ENCODE assay signal across 2 cellular contexts in genomic region chr5:657570-657969, GRCh38.
TF ChIP-seq lines count a peak whose summit lies in the region.

No MANE protein-coding gene starts in this region.

TF ChIP-seq in K562, 482 proteins besides CTCF, POLR2A, EP300 and RAD21 (continues in another document):
- TF ChIP-seq LCOR (CRISPR knock-in tag; IDR thresholded peaks at IDR 0.05) (peak; percentile 50; the same call in 1 of the 2 replicates), RBFOX2 (IDR thresholded peaks at IDR 0.05; ENCODE audit: low read depth, low read length) (no peak), FOXK2 (conservative IDR thresholded peaks at IDR 0.05 in 1 of 2, IDR thresholded peaks at IDR 0.05 in 1 of 2; ENCODE audit: low read depth in 2 of 2) (peak in 1 of 2 experiments; percentile 46; a peak in 1 of 4 replicates), ZNF707 (CRISPR knock-in tag; conservative IDR thresholded peaks at IDR 0.05) (no peak), ZBTB11 (CRISPR knock-in tag; IDR thresholded peaks at IDR 0.05) (peak in 1 of 3 experiments; percentile 70; a peak in 1 of 6 replicates), VEZF1 (CRISPR knock-in tag; IDR thresholded peaks at IDR 0.05) (peak; percentile 37; the same call in 1 of the 2 replicates), JUN (IDR thresholded peaks at IDR 0.05; ENCODE audit: borderline replicate concordance, low read depth, low read length) (peak; percentile 91), JUN (CRISPR knock-in tag; IDR thresholded peaks at IDR 0.05; ENCODE audit: borderline replicate concordance) (peak; percentile 37; the same call in 1 of the 2 replicates), CREB1 (IDR thresholded peaks at IDR 0.05) (peak; percentile 81), CREB1 (CRISPR knock-in tag; IDR thresholded peaks at IDR 0.05) (peak; percentile 75; the same call in 1 of the 2 replicates), ZNF324 (CRISPR knock-in tag; IDR thresholded peaks at IDR 0.05) (no peak), MAX (CRISPR knock-in tag; IDR thresholded peaks at IDR 0.05) (peak; percentile 74), SMARCA4 (IDR thresholded peaks at IDR 0.05) (peak; percentile 96), ZNF57 (CRISPR knock-in tag; IDR thresholded peaks at IDR 0.05) (no peak), ZNF263 (CRISPR knock-in tag; IDR thresholded peaks at IDR 0.05; ENCODE audit: borderline replicate concordance) (no peak), MBD2 (IDR thresholded peaks at IDR 0.05; ENCODE audit: borderline replicate concordance, low read depth) (peak; percentile 71), GATAD2A (IDR thresholded peaks at IDR 0.05) (peak; percentile 59; the same call in 1 of the 2 replicates), NCOA1 (IDR thresholded peaks at IDR 0.05; ENCODE audit: low read depth) (peak; percentile 74; the same call in 1 of the 2 replicates), ZNF655 (CRISPR knock-in tag; IDR thresholded peaks at IDR 0.05) (no peak), SOX6 (IDR thresholded peaks at IDR 0.05) (peak; percentile 65; the same call in 1 of the 2 replicates), PPARD (CRISPR knock-in tag; IDR thresholded peaks at IDR 0.05) (no peak), RAD51 (IDR thresholded peaks at IDR 0.05; ENCODE audit: borderline replicate concordance, low read depth) (no peak), CBFA2T3 (IDR thresholded peaks at IDR 0.05) (peak; percentile 98), MTA2 (IDR thresholded peaks at IDR 0.05; ENCODE audit: low read depth) (peak; percentile 89), NR2C1 (IDR thresholded peaks at IDR 0.05) (no peak), NR2C1 (tag; IDR thresholded peaks at IDR 0.05) (0 out of 2 replicates have a peak, but pooled peaks have one; percentile 9)
- TF ChIP-seq, protein P1, sequence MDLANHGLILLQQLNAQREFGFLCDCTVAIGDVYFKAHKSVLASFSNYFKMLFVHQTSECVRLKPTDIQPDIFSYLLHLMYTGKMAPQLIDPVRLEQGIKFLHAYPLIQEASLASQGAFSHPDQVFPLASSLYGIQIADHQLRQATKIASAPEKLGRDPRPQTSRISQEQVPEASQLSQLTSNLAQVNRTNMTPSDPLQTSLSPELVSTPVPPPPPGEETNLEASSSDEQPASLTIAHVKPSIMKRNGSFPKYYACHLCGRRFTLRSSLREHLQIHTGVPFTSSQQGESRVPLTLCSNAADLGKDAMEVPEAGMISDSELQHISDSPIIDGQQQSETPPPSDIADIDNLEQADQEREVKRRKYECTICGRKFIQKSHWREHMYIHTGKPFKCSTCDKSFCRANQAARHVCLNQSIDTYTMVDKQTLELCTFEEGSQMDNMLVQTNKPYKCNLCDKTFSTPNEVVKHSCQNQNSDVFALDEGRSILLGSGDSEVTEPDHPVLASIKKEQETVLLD (IDR thresholded peaks at IDR 0.05): peak; percentile 25; the same call in 1 of the 2 replicates

TF ChIP-seq in HepG2, 621 proteins besides CTCF, POLR2A, EP300 and RAD21:
- TF ChIP-seq SSRP1 (CRISPR knock-in tag; IDR thresholded peaks at IDR 0.05) (no peak), ZBTB33 (CRISPR knock-in tag; IDR thresholded peaks at IDR 0.05) (peak; percentile 58)
TF ChIP-seq in HepG2: peak in this region for 1.
